Comparison of ENCODE assay signal across 1 cellular context in the genomic region with DNA sequence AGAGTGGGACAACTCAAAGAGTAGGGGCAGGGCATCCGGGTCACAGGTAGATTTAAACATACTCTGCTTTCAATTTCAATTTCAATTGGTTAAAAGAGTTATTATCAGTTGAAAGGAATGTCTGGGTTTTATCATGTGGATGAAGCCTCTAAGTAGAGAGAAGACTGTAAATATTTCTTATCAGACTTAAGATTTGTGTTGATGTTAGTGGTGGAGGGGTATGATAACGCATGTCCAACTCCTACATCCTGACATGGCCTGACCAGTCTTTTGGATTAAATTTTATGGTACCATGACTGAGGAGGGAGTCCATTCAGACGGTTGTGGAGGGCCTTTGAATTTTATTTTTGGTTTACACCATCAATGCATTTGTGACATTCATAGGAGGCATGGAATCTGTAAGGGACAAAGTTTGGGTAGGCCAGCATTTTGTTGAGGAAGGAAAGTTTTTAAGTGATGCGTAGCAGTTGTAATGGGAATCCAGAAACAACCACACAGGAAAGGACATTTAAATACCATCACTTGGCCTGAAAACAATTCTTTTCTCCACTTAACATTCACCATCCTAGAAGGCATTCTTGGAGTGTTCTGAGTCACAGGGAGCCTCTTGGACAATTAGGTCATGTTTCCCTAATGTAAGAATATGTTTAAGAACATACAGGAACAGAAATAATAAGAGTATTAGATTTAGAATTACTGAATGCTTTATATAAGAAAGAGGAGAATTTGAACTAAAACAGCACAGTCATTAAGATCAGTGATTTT.
TF ChIP-seq lines count a peak whose summit lies in the region.

No MANE protein-coding gene starts in this region.

TF ChIP-seq in GM23338, 12 proteins besides CTCF, POLR2A, EP300 and RAD21:
- TF ChIP-seq, protein P1, sequence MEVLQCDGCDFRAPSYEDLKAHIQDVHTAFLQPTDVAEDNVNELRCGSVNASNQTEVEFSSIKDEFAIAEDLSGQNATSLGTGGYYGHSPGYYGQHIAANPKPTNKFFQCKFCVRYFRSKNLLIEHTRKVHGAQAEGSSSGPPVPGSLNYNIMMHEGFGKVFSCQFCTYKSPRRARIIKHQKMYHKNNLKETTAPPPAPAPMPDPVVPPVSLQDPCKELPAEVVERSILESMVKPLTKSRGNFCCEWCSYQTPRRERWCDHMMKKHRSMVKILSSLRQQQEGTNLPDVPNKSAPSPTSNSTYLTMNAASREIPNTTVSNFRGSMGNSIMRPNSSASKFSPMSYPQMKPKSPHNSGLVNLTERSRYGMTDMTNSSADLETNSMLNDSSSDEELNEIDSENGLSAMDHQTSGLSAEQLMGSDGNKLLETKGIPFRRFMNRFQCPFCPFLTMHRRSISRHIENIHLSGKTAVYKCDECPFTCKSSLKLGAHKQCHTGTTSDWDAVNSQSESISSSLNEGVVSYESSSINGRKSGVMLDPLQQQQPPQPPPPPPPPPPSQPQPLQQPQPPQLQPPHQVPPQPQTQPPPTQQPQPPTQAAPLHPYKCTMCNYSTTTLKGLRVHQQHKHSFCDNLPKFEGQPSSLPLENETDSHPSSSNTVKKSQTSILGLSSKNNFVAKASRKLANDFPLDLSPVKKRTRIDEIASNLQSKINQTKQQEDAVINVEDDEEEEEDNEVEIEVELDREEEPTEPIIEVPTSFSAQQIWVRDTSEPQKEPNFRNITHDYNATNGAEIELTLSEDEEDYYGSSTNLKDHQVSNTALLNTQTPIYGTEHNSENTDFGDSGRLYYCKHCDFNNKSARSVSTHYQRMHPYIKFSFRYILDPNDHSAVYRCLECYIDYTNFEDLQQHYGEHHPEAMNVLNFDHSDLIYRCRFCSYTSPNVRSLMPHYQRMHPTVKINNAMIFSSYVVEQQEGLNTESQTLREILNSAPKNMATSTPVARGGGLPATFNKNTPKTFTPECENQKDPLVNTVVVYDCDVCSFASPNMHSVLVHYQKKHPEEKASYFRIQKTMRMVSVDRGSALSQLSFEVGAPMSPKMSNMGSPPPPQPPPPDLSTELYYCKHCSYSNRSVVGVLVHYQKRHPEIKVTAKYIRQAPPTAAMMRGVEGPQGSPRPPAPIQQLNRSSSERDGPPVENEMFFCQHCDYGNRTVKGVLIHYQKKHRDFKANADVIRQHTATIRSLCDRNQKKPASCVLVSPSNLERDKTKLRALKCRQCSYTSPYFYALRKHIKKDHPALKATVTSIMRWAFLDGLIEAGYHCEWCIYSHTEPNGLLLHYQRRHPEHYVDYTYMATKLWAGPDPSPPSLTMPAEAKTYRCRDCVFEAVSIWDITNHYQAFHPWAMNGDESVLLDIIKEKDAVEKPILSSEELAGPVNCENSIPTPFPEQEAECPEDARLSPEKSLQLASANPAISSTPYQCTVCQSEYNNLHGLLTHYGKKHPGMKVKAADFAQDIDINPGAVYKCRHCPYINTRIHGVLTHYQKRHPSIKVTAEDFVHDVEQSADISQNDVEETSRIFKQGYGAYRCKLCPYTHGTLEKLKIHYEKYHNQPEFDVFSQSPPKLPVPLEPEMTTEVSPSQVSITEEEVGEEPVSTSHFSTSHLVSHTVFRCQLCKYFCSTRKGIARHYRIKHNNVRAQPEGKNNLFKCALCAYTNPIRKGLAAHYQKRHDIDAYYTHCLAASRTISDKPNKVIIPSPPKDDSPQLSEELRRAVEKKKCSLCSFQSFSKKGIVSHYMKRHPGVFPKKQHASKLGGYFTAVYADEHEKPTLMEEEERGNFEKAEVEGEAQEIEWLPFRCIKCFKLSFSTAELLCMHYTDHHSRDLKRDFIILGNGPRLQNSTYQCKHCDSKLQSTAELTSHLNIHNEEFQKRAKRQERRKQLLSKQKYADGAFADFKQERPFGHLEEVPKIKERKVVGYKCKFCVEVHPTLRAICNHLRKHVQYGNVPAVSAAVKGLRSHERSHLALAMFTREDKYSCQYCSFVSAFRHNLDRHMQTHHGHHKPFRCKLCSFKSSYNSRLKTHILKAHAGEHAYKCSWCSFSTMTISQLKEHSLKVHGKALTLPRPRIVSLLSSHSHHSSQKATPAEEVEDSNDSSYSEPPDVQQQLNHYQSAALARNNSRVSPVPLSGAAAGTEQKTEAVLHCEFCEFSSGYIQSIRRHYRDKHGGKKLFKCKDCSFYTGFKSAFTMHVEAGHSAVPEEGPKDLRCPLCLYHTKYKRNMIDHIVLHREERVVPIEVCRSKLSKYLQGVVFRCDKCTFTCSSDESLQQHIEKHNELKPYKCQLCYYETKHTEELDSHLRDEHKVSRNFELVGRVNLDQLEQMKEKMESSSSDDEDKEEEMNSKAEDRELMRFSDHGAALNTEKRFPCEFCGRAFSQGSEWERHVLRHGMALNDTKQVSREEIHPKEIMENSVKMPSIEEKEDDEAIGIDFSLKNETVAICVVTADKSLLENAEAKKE (CRISPR knock-in tag; IDR thresholded peaks at IDR 0.05): no peak
- TF ChIP-seq POLR2AphosphoS5 (IDR thresholded peaks at IDR 0.05; ENCODE audit: low read depth) (no peak), NANOG (IDR thresholded peaks at IDR 0.05; ENCODE audit: borderline replicate concordance) (no peak), CREB1 (CRISPR knock-in tag; IDR thresholded peaks at IDR 0.05; ENCODE audit: low read depth) (no peak)
